In the genomic region with DNA sequence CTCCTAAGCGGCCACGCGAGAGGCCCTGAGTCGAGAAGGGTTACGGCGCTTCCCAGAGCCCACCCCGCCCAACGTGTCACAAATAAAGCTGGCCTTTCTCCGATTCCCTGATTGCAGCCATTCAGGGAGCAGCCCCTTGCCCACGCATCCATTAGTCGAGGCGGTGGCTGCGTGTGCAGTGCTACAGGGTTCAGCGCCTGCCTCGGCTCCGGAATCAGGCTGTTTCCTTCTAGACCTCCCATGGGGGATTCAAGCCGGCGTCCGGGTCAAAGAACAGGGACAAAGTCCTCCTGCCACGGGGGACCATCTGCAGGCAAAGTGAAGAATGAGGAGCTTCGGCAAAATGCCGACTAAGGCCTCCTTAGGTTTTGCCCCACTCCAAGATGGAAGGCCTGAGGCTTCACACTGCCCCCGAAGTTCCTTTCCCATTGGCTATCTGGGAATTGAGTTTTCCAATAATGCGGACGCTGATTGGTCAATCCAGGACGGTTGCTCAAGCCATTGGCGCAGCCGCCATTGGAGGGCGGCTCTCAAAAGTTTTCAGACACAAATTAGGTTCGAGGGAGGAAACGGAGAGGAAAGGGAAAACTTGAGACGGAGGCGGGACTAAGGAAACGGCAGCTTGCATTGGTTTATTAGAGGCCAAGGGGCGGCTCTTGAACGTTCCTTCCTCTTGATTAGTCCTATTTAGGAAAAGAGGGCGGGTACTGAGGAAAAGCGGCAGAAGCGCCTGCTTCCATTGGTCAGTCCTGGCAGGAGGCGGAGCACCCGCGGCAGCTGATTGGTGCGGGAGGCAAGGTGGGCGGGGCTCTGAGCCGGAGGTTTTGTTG, we compare ENCODE assay signal across 8 cellular contexts. TPM values are rescaled to one million over a fixed set of nuclear protein-coding genes. Genes with fewer than 3 reads are reported as not detected.
DNase-seq lines count a peak whose midpoint lies in the region; ATAC-seq and TF ChIP-seq lines count a peak whose summit lies in the region.

No MANE protein-coding gene starts in this region.

- POLR2A ChIA-PET in IMR-90 (lab: Charles Lee; ENCODE audit: unreplicated experiment) (interaction anchor here (0.6 kb wide), 1 partner anchor 60 kb away, joined by 4 read pairs; no protein-coding TSS in a partner anchor), OCI-LY7 (lab: Charles Lee) (interaction anchor here (0.5 to 2.0 kb wide), 5 partner anchors 11 to 464 kb away, joined by 3 to 9 read pairs (median 4); no protein-coding TSS in a partner anchor)

- TF ChIP-seq RAD21 in IMR-90 (IDR thresholded peaks at IDR 0.05; ENCODE audit: low read length), result no peak

- H3K56ac ChIP-seq in IMR-90 (ENCODE audit: extremely low read depth, insufficient read depth, low read length), result peak overlapping the region; percentile 81

- peak overlapping the region; percentile 97 for H4K8ac ChIP-seq in IMR-90 (ENCODE audit: low read depth in 2 of 2, low read length in 2 of 2)

- peaks cover 3% of the 10 kb centered on the region; the same call in 1 of the 2 replicates for H3K9me1 ChIP-seq in IMR-90 (ENCODE audit: insufficient read depth, low read length)

- no peaks in the 10 kb centered on the region for H3K9me2 ChIP-seq in OCI-LY7 (ENCODE audit: insufficient read depth, low read length)

- peak overlapping the region; percentile 81 for H4K91ac ChIP-seq in IMR-90 (ENCODE audit: insufficient read depth, low read depth, low read length)

- H3K4me3 ChIP-seq in IMR-90 (ENCODE audit: insufficient read depth, low read depth, low read length) (peak overlapping the region; percentile 70), OCI-LY7 (ENCODE audit: low read depth, low read length, poor library complexity, severe bottlenecking) (peak overlapping the region; percentile 86), epithelial cell of esophagus (ENCODE audit: low read length) (peak overlapping the region; percentile 93)

- H3K14ac ChIP-seq in IMR-90 (replicated peaks; ENCODE audit: low read depth, low read length), result peak overlapping the region; percentile 94

- peak overlapping the region; percentile 45; the same call in 1 of the 2 replicates for H2BK120ac ChIP-seq in IMR-90 (ENCODE audit: low read depth, low read length)

- H2BK20ac ChIP-seq in IMR-90 (ENCODE audit: low read depth, low read length), result no peak overlapping the region

- H3K27ac ChIP-seq in IMR-90 (ENCODE audit: insufficient read depth, low read length) (peak overlapping the region; percentile 84), OCI-LY7 (ENCODE audit: low read depth, low read length, poor library complexity, severe bottlenecking) (peak overlapping the region; percentile 21)

- ATAC-seq in GM21529 (IDR thresholded peaks at IDR 0.05; ENCODE audit: unreplicated experiment) (peak; percentile 88), IMR-90 (ENCODE audit: low read depth) (peak; percentile 94)

- no peak for TF ChIP-seq CTCF in IMR-90 (conservative IDR thresholded peaks at IDR 0.05; ENCODE audit: low read depth, low read length)
- no peak for TF ChIP-seq CTCF in OCI-LY7 (conservative IDR thresholded peaks at IDR 0.05; ENCODE audit: low read length)
- TF ChIP-seq CTCF in epithelial cell of esophagus (IDR thresholded peaks at IDR 0.05; ENCODE audit: insufficient read depth, low read depth, low read length, missing control alignments), result no peak

- H3K9me3 ChIP-seq in IMR-90 (ENCODE audit: control insufficient read depth, insufficient read depth, low read length) (no peaks in the 10 kb centered on the region), OCI-LY7 (ENCODE audit: low read length) (no peaks in the 10 kb centered on the region)

- no peak overlapping the region for H2BK15ac ChIP-seq in IMR-90 (ENCODE audit: low read depth, low read length)

- H3K4me1 ChIP-seq in IMR-90 (ENCODE audit: control insufficient read depth, insufficient read depth, low read length), result peaks cover 10% of the 10 kb centered on the region
- H3K4me1 ChIP-seq in OCI-LY7 (ENCODE audit: insufficient read depth, low read length, poor library complexity, severe bottlenecking), result peaks cover 16% of the 10 kb centered on the region

- peak overlapping the region; percentile 26; the same call in 1 of the 2 replicates for H3K18ac ChIP-seq in IMR-90 (ENCODE audit: low read depth, low read length)

- H3K79me1 ChIP-seq in IMR-90 (ENCODE audit: low read depth in 1 of 2, low read length in 2 of 2), result peaks cover 0 to 22% of the 10 kb centered on the region in 2 experiments; a peak in 2 of 4 replicates

- peak; percentile 59; the same call in 1 of the 2 replicates for TF ChIP-seq POLR2A in IMR-90 (IDR thresholded peaks at IDR 0.05; ENCODE audit: low read depth, low read length)

- peak overlapping the region; percentile 88 for H2AK9ac ChIP-seq in IMR-90 (replicated peaks; ENCODE audit: low read depth, low read length, poor library complexity)

- intact Hi-C loops in IMR-90 (cut with micrococcal nuclease) (loop anchor here (5.0 kb wide), 3 partner anchors 143 to 392 kb away; partner anchors contain the start of gene CFAP20), OCI-LY7 (cut with micrococcal nuclease; ENCODE audit: unreplicated experiment) (loop anchor here (2.0 kb wide), 2 partner anchors 266 to 288 kb away; partner anchors contain the start of genes CIAPIN1, COQ9, USB1 and ZNF319)

- CTCF ChIA-PET in IMR-90 (lab: Yijun Ruan, JAX) (interaction anchor here (0.7 to 1.2 kb wide), 2 partner anchors 22 to 144 kb away, joined by 3 read pairs; no protein-coding TSS in a partner anchor), OCI-LY7 (lab: Charles Lee; ENCODE audit: unreplicated experiment) (interaction anchor here (0.6 to 0.8 kb wide), 3 partner anchors 31 to 1407 kb away, joined by 3 to 8 read pairs (median 4); no protein-coding TSS in a partner anchor)

- dilution Hi-C loops in IMR-90 (cut with HindIII; ENCODE audit: low sequenced_read_pairs, unreplicated experiment), result no loop called here

- BruUV-seq in IMR-90 (replicated peaks; lab: Mats Ljungman, UMichigan) (no TSS peak), OCI-LY7 (replicated peaks; lab: Mats Ljungman, UMichigan) (TSS peak; percentile 92)

- H3K4ac ChIP-seq in IMR-90 (ENCODE audit: low read depth, low read length), result peak overlapping the region; percentile 91

- H3K27me3 ChIP-seq in IMR-90 (ENCODE audit: control insufficient read depth, insufficient read depth, low read length), result no peaks in the 10 kb centered on the region

- in situ Hi-C loops in IMR-90 (cut with MboI; ENCODE audit: low sequenced_read_pairs), result no loop called here

- H4K20me1 ChIP-seq in IMR-90 (ENCODE audit: insufficient read depth, low read length) (no peaks in the 10 kb centered on the region), OCI-LY7 (ENCODE audit: insufficient read depth, low read length) (no peaks in the 10 kb centered on the region)

- no peaks in the 10 kb centered on the region for H3K79me2 ChIP-seq in OCI-LY7 (ENCODE audit: insufficient read depth, low read depth, low read length)

- peak overlapping the region; percentile 54 for H3K23ac ChIP-seq in IMR-90 (ENCODE audit: low read depth, low read length)

- H3K36me3 ChIP-seq in IMR-90 (ENCODE audit: control insufficient read depth, insufficient read depth, low read length) (no peaks in the 10 kb centered on the region), OCI-LY7 (ENCODE audit: insufficient read depth, low read length) (peaks cover 9% of the 10 kb centered on the region; the same call in 1 of the 2 replicates)

- peak overlapping the region; percentile 53 for H2AK5ac ChIP-seq in IMR-90 (ENCODE audit: low read depth, low read length)

- H2AFZ ChIP-seq in IMR-90 (replicated peaks; ENCODE audit: low read length, poor library complexity) (peak overlapping the region; percentile 98), OCI-LY7 (ENCODE audit: low read length) (peak overlapping the region; percentile 95)

- 2% methylated on average over 23 of the region's 45 CpGs; no CpG with 5 or more reads in 1 of the 2 experiments for WGBS in IMR-90 (ENCODE audit: extremely low coverage in 2 of 2, insufficient read length in 1 of 2), 2 experiments

- peak overlapping the region; percentile 76 for H4K5ac ChIP-seq in IMR-90 (ENCODE audit: low read depth, low read length)

- H3K9ac ChIP-seq in IMR-90 (ENCODE audit: low read depth, low read length), result peak overlapping the region; percentile 81

- H2BK5ac ChIP-seq in IMR-90 (ENCODE audit: low read depth, low read length, poor library complexity, severe bottlenecking), result peak overlapping the region; percentile 72

- peak overlapping the region; percentile 73 for H3K4me2 ChIP-seq in IMR-90 (ENCODE audit: low read depth, low read length)
- H3K4me2 ChIP-seq in OCI-LY7 (ENCODE audit: low read length), result peak overlapping the region; percentile 93

- peak; percentile 100 for DNase-seq in DMS114 treated with DMSO at 0.1 percent for 48 hours (lab: John Stamatoyannopoulos, UW; ENCODE audit: unreplicated experiment)
- peak; percentile 100 for DNase-seq in IMR-90
- peak; percentile 100 for DNase-seq in OCI-LY7 (ENCODE audit: low spot score)
- DNase-seq in activated T-cell treated with anti-CD3 and anti-CD28 coated beads for 4 hours, result peak; percentile 94
- peak; percentile 100 for DNase-seq in epithelial cell of esophagus (ENCODE audit: low read depth)
- peak; percentile 100 for DNase-seq in middle frontal gyrus (ENCODE audit: extremely low spot score, low spot score)
- DNase-seq in stimulated activated CD8-positive, alpha-beta memory T cell treated with anti-CD3 and anti-CD28 coated beads, Interleukin-2, amount 100 ng/mL, for 1 hour (ENCODE audit: low read depth in 2 of 2), result peak; percentile 94

TF ChIP-seq in IMR-90, 13 proteins besides CTCF, POLR2A, EP300 and RAD21 (continues in another document):
- TF ChIP-seq CEBPB (IDR thresholded peaks at IDR 0.05; ENCODE audit: low read depth, low read length) (peak; percentile 87), MAFK (IDR thresholded peaks at IDR 0.05; ENCODE audit: low read depth, low read length) (peak; percentile 84)
- TF ChIP-seq, protein P1, sequence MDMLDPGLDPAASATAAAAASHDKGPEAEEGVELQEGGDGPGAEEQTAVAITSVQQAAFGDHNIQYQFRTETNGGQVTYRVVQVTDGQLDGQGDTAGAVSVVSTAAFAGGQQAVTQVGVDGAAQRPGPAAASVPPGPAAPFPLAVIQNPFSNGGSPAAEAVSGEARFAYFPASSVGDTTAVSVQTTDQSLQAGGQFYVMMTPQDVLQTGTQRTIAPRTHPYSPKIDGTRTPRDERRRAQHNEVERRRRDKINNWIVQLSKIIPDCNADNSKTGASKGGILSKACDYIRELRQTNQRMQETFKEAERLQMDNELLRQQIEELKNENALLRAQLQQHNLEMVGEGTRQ (IDR thresholded peaks at IDR 0.05; ENCODE audit: low read depth, low read length), result peak; percentile 48; the same call in 1 of the 2 replicates

RNA-seq across cellular contexts. Expression of gene KATNB1, which starts 0.4 kb away (rescaled TPM):
- 10.9 and 14.2 TPM in 2 replicates for total RNA-seq in IMR-90 (2012; rRNA removed)
- polyA plus RNA-seq in IMR-90 (2012; rRNA removed), result 23.5 and 27.6 TPM in 2 replicates
- polyA plus RNA-seq in IMR-90 (2012; cell fraction: cytosol; rRNA removed), result 15.9 and 23.1 TPM in 2 replicates
- 67.2 and 166 TPM in 2 replicates for polyA plus RNA-seq in IMR-90 (2012; cell fraction: nucleus; rRNA removed; ENCODE audit: low replicate concordance)
- 25.8 and 37.4 TPM in 2 replicates for total RNA-seq in OCI-LY7 (2014; rRNA removed; shearing (Covaris generic))
- total RNA-seq in OCI-LY7 (2022), result 43.0 and 43.5 TPM in 2 replicates

RNA-seq across cellular contexts. Expression of gene DRC7, which starts 40.5 kb away (rescaled TPM):
- not detected in 2 replicates for total RNA-seq in IMR-90 (2012; rRNA removed)
- polyA plus RNA-seq in IMR-90 (2012; rRNA removed), result not detected in 2 replicates
- not detected in 2 replicates for polyA plus RNA-seq in IMR-90 (2012; cell fraction: cytosol; rRNA removed)
- not detected in 2 replicates for polyA plus RNA-seq in IMR-90 (2012; cell fraction: nucleus; rRNA removed; ENCODE audit: low replicate concordance)
- 0.05 and 0.44 TPM in 2 replicates for total RNA-seq in OCI-LY7 (2014; rRNA removed; shearing (Covaris generic))
- 0.46 and 0.55 TPM in 2 replicates for total RNA-seq in OCI-LY7 (2022)

Comparison
In these comparisons a context has a peak if more than half of its experiments do, and no peak if none do; other contexts are left out.
1. Peak in every context shown above with its lines: DNase-seq, ATAC-seq, H3K4me3 ChIP-seq and H3K27ac ChIP-seq.